ENCODE assay signal across 15 cellular contexts in the genomic region with DNA sequence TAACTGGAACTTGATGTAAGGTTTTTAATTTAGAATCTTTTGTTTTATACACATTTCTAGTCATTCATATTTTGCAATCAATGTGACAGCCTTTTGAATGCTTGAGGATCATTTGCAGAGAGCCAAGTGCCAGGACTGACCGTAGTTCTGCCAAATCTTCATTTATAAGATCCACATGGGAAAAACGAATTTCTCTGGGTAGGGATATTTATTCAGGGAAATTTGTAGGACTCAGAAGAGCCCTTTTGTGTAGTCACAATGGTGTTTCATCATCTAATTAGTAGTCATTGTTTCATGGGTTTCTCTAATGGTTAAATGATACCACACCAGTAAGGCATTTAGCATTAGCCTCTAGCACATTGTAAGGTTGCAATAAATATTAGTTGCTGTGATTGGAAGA.
"Had no signal": no experiment of that assay in that cellular context is flagged by ENCODE, and none has a peak within 500 bp of the region (broad histone marks: within the 10 kb centered on the region; RNA-seq: fewer than 3 reads in every experiment).

No MANE protein-coding gene starts in this region.

- H3K9me3 ChIP-seq: ascending aorta, thyroid gland had no signal

- ATAC-seq: activated CD8-positive, alpha-beta memory T cell treated with anti-CD3 and anti-CD28 coated beads, Interleukin-2, amount 10 ng/mL, durations not matched to agents 7 days and 5 days; effector memory CD8-positive, alpha-beta T cell; stimulated activated naive B cell treated with anti-CD40 and anti-IgM and Interleukin-4, amounts not matched to agents 10 μg/mL and 1 μg/mL and 100 μg/mL, for 72 hours; T-cell had no signal

- H3K36me3 ChIP-seq: ascending aorta had no signal

- H3K4me3 ChIP-seq: ascending aorta, thyroid gland had no signal

- H3K27me3 ChIP-seq: ascending aorta, thyroid gland had no signal

- H3K27ac ChIP-seq: ascending aorta, thyroid gland had no signal

- DNase-seq: activated CD4-positive, alpha-beta T cell treated with anti-CD3 and anti-CD28 coated beads, Interleukin-2, amount 50 U/mL, for 4 hours; activated CD4-positive, CD25-positive, alpha-beta regulatory T cell treated with anti-CD3 and anti-CD28 coated beads, Interleukin-2, amount 50 U/mL, for 72 hours; activated CD8-positive, alpha-beta memory T cell treated with anti-CD3 and anti-CD28 coated beads, Interleukin-2, amount 10 ng/mL, durations not matched to agents 7 days and 5 days; activated naive CD4-positive, alpha-beta T cell treated with anti-CD3 and anti-CD28 coated beads, Interleukin-2, amount 10 ng/mL, durations not matched to agents 7 days and 5 days; activated T-cell treated with anti-CD3 and anti-CD28 coated beads, Interleukin-2, amount 50 U/mL, for 1 hour; dermis blood vessel endothelial cell; effector memory CD8-positive, alpha-beta T cell; glutamatergic neuron; kidney glomerular epithelial cell; stimulated activated CD4-positive, alpha-beta T cell treated with anti-CD3 and anti-CD28 coated beads, Interleukin-4, amount 100 ng/mL, for 1 hour; stimulated activated naive B cell treated with anti-CD40 and anti-IgM and Interleukin-4, amounts not matched to agents 10 μg/mL and 1 μg/mL and 100 μg/mL, for 72 hours; T-cell; T-helper 9 cell; thyroid gland had no signal
